9 cellular contexts compared by ENCODE assay signal in the genomic region with DNA sequence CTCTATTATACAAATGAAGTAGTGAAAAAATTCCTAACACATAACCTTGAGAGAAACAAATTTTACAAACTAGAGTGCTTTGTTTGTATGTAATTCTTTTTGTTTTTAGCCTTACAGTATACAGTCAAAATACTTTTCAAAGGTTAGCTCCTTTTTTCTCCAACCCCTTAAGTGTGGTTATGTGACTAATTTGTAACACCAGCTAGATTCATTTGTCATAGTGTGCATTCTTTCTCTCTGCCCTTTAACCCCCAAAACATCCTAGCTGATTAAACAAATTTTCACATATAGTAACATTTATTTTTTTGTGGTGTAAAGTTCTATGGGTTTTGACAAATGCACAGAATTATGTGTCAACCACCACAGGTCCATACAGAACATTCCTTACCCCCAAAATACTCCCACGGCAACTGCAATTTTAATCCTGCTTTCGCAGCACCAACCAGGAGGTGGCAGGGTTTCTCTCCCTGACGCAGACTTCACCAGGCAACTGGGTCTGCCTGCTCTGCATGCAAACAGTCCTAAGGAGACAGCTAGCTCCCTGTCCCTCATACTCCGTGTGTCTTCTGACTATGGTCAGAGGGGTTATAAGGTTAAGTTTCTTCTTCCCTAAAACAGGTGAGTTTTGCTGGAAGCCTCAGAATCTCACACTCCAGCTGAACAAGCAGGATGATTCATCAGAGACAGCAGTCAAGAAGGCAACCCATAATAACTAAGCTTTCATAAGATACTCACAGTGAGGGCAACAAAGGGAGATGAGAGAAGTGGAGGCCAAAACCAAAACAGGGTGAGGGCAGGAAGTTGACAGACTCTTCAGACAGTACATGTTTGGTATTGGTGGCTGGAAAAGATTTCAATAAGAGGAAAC. TPM values are rescaled to one million over a fixed set of nuclear protein-coding genes. Genes with fewer than 3 reads are reported as not detected.
A peak's percentile ranks its signal among the peaks of the same experiment; 100 is the strongest.
DNase-seq lines count a peak whose midpoint lies in the region; ATAC-seq and TF ChIP-seq lines count a peak whose summit lies in the region.
"Had no signal": no experiment of that assay in that cellular context is flagged by ENCODE, and none has a peak within 500 bp of the region (broad histone marks: within the 10 kb centered on the region; RNA-seq: fewer than 3 reads in every experiment).

No MANE protein-coding gene starts in this region.

- H3K27me3 ChIP-seq in HL-60 (ENCODE audit: insufficient read depth, poor library complexity, severe bottlenecking) (no peaks in the 10 kb centered on the region), left lung (no peaks in the 10 kb centered on the region)

- H3K4me1 Mint-ChIP-seq in stimulated activated naive CD8-positive, alpha-beta T cell treated with anti-CD3 and anti-CD28 coated beads, Interleukin-15, amount 100 ng/mL, for 72 hours: peaks cover 17% of the 10 kb centered on the region

- intact Hi-C loops in left lung (cut with DNase I): no loop called here

- H3K4me1 ChIP-seq in left lung: peaks cover 0 to 4% of the 10 kb centered on the region in 2 donors

- DNase-seq in ELF-1 (ENCODE audit: low read depth, low spot score) (peak; percentile 78), HL-60 (ENCODE audit: low read depth in 1 of 2, low spot score in 1 of 2) (peak in 1 of 2 experiments; percentile 38), RPMI8226 (peak; percentile 15), caudate nucleus (lab: John Stamatoyannopoulos, UW) (peak in 49 of 61 donors; percentile 3 to 68 (median 29)), left lung (no peak), LoVo (ENCODE audit: low spot score) (no peak)
- DNase-seq in stimulated activated naive CD8-positive, alpha-beta T cell treated with anti-CD3 and anti-CD28 coated beads, Interleukin-15, amount 100 ng/mL, for 72 hours: peak; percentile 19 to 49

- H3K4me3 Mint-ChIP-seq in stimulated activated naive CD8-positive, alpha-beta T cell treated with anti-CD3 and anti-CD28 coated beads, Interleukin-15, amount 100 ng/mL, for 72 hours: no peak overlapping the region

- no peaks in the 10 kb centered on the region for H3K27me3 Mint-ChIP-seq in stimulated activated naive CD8-positive, alpha-beta T cell treated with anti-CD3 and anti-CD28 coated beads, Interleukin-15, amount 100 ng/mL, for 72 hours

- H3K4me3 ChIP-seq in HL-60 (replicated peaks; ENCODE audit: insufficient read depth, low read length): no peak overlapping the region
- H3K4me3 ChIP-seq in left lung: no peak overlapping the region

- ATAC-seq in left lung (peak; percentile 96), GM21528 (IDR thresholded peaks at IDR 0.05; ENCODE audit: low FRiP score, unreplicated experiment) (no peak)
- ATAC-seq in stimulated activated naive CD8-positive, alpha-beta T cell treated with anti-CD3 and anti-CD28 coated beads, Interleukin-15, amount 100 ng/mL, for 72 hours: peak; percentile 90

- no peaks in the 10 kb centered on the region for H3K9me3 Mint-ChIP-seq in stimulated activated naive CD8-positive, alpha-beta T cell treated with anti-CD3 and anti-CD28 coated beads, Interleukin-15, amount 100 ng/mL, for 72 hours

- H3K36me3 ChIP-seq in left lung: no peaks in the 10 kb centered on the region

- TF ChIP-seq CTCF in HL-60 (IDR thresholded peaks at IDR 0.05; ENCODE audit: insufficient read depth, low read length) (peak; percentile 41), left lung (IDR thresholded peaks at IDR 0.05) (peak; percentile 5 to 50)

- H3K9me3 ChIP-seq in left lung: no peaks in the 10 kb centered on the region

- H3K27ac ChIP-seq in HL-60 (replicated peaks) (no peak overlapping the region), caudate nucleus (ENCODE audit: low read depth, low read length) (no peak overlapping the region), left lung (no peak overlapping the region)

- H3K27ac Mint-ChIP-seq in stimulated activated naive CD8-positive, alpha-beta T cell treated with anti-CD3 and anti-CD28 coated beads, Interleukin-15, amount 100 ng/mL, for 72 hours: no peak overlapping the region

RNA-seq across cellular contexts. Expression of a gene that starts 44.5 kb away (rescaled TPM):
- under 1 TPM in 1 of 2 donors, not detected in 1; 0.26 TPM for total RNA-seq in left lung
- total RNA-seq: subcutaneous adipose tissue had no signal

Comparison
In these comparisons a context has a peak if more than half of its experiments do, and no peak if none do; other contexts are left out.
1. DNase-seq: peak in ELF-1 (single experiment), RPMI8226 (single experiment), caudate nucleus (49 of 61) and stimulated activated naive CD8-positive, alpha-beta T cell treated with anti-CD3 and anti-CD28 coated beads, Interleukin-15, amount 100 ng/mL, for 72 hours (2 of 2); none in left lung (0 of 2) and LoVo (single experiment).